9 cellular contexts compared by ENCODE assay signal in genomic region chr16:73046484-73047214, GRCh38. TPM values are rescaled to one million over a fixed set of nuclear protein-coding genes. Genes with fewer than 3 reads are reported as not detected.
A peak's percentile ranks its signal among the peaks of the same experiment; 100 is the strongest.
DNase-seq lines count a peak whose midpoint lies in the region; ATAC-seq and TF ChIP-seq lines count a peak whose summit lies in the region.
"Had no signal": no experiment of that assay in that cellular context is flagged by ENCODE, and none has a peak within 500 bp of the region (broad histone marks: within the 10 kb centered on the region; RNA-seq: fewer than 3 reads in every experiment).

No MANE protein-coding gene starts in this region.

- 38 to 60% (median 48%) methylated on average over 8 of the region's 8 CpGs for WGBS in stomach, 5 donors

- no peak for TF ChIP-seq EP300 in stomach (IDR thresholded peaks at IDR 0.05)

- ATAC-seq in activated T-helper 17 cell treated with anti-CD3 and anti-CD28 coated beads, Interleukin-2, amount 50 U/mL, for 72 hours (replicated peaks): no peak

- no peaks in the 10 kb centered on the region for H3K9me3 Mint-ChIP-seq in activated T-helper 17 cell treated with anti-CD3 and anti-CD28 coated beads, Interleukin-2, amount 50 U/mL, for 72 hours

- H3K36me3 Mint-ChIP-seq in activated T-helper 17 cell treated with anti-CD3 and anti-CD28 coated beads, Interleukin-2, amount 50 U/mL, for 72 hours (ENCODE audit: low read depth): no peaks in the 10 kb centered on the region

- H3K4me1 ChIP-seq in stomach: peaks cover 22 to 94% (median 68%) of the 10 kb centered on the region in 4 donors

- peak overlapping the region; percentile 74 to 80 (median 77) for H3K4me3 ChIP-seq in stomach

- H3K36me3 ChIP-seq in stomach: no peaks in the 10 kb centered on the region

- DNase-seq in NCI-H2107 (lab: John Stamatoyannopoulos, UW): peak; percentile 59
- no peak for DNase-seq in NCI-H2107 treated with DMSO at 0.1 percent for 48 hours (lab: John Stamatoyannopoulos, UW; ENCODE audit: unreplicated experiment)
- DNase-seq in kidney tubule cell (ENCODE audit: low spot score): peak; percentile 40
- DNase-seq in stomach: no peak
- DNase-seq in NCI-H226: no peak
- DNase-seq in stimulated activated naive CD4-positive, alpha-beta T cell (lab: John Stamatoyannopoulos, UW): no peak
- DNase-seq in NCI-H446 (lab: John Stamatoyannopoulos, UW): no peak
- DNase-seq: kidney glomerular epithelial cell had no signal

- no peak for TF ChIP-seq CTCF in stomach (IDR thresholded peaks at IDR 0.05)

- intact Hi-C loops in stomach (cut with DNase I; ENCODE audit: low total_unique reads): loop anchor here (10.0 kb wide), 1 partner anchor 202 kb away; no protein-coding TSS in a partner anchor

- no peaks in the 10 kb centered on the region for H3K9me3 ChIP-seq in stomach

- peaks cover 4% of the 10 kb centered on the region for H3K4me1 Mint-ChIP-seq in activated T-helper 17 cell treated with anti-CD3 and anti-CD28 coated beads, Interleukin-2, amount 50 U/mL, for 72 hours

- peak overlapping the region; percentile 66 to 98 (median 93) for H3K27ac ChIP-seq in stomach

- H3K27me3 Mint-ChIP-seq in activated T-helper 17 cell treated with anti-CD3 and anti-CD28 coated beads, Interleukin-2, amount 50 U/mL, for 72 hours: peaks cover 29% of the 10 kb centered on the region

- peak overlapping the region; percentile 55 for H3K4me3 Mint-ChIP-seq in activated T-helper 17 cell treated with anti-CD3 and anti-CD28 coated beads, Interleukin-2, amount 50 U/mL, for 72 hours

- no peak for TF ChIP-seq POLR2A in stomach (IDR thresholded peaks at IDR 0.05)

- no peak overlapping the region for H3K27ac Mint-ChIP-seq in activated T-helper 17 cell treated with anti-CD3 and anti-CD28 coated beads, Interleukin-2, amount 50 U/mL, for 72 hours

- peaks cover 0 to 18% (median 0%) of the 10 kb centered on the region in 3 donors for H3K27me3 ChIP-seq in stomach

RNA-seq across cellular contexts. Expression of gene ZFHX3, which starts 1.3 kb away (rescaled TPM):
- total RNA-seq in activated T-helper 17 cell treated with anti-CD3 and anti-CD28 coated beads, Interleukin-2, amount 50 U/mL, for 72 hours: under 1 TPM; 0.21 to 0.22 TPM
- 10 to 100 TPM; 11.7 to 27.5 (median 13.6) TPM for total RNA-seq in stomach
- polyA plus RNA-seq in stomach: 1 to 10 TPM; 1.1 to 2.1 (median 1.5) TPM

Comparison
In these comparisons a context has a peak if more than half of its experiments do, and no peak if none do; other contexts are left out.
1. DNase-seq: peak in NCI-H2107 (single experiment) and kidney tubule cell (single experiment); none in NCI-H2107 treated with DMSO at 0.1 percent for 48 hours (single experiment), stomach (single experiment), NCI-H226 (single experiment), stimulated activated naive CD4-positive, alpha-beta T cell (0 of 6) and NCI-H446 (0 of 2).
2. RNA of gene ZFHX3, which starts 1.3 kb away (total RNA-seq): 11.7 to 27.5 TPM in stomach; 0.21 to 0.22 TPM in activated T-helper 17 cell treated with anti-CD3 and anti-CD28 coated beads, Interleukin-2, amount 50 U/mL, for 72 hours; every median in the first group is over 10 times any median in the second.